ENCODE assay signal across 25 cellular contexts in genomic region chr1:54256756-54257155, GRCh38. TPM values are rescaled to one million over a fixed set of nuclear protein-coding genes. Genes with fewer than 3 reads are reported as not detected.
DNase-seq lines count a peak whose midpoint lies in the region; ATAC-seq and TF ChIP-seq lines count a peak whose summit lies in the region.
"Had no signal": no experiment of that assay in that cellular context is flagged by ENCODE, and none has a peak within 500 bp of the region (broad histone marks: within the 10 kb centered on the region; RNA-seq: fewer than 3 reads in every experiment).

No MANE protein-coding gene starts in this region.

- peak; percentile 52 for ATAC-seq in mucosa of descending colon
- ATAC-seq in HG03571 (IDR thresholded peaks at IDR 0.05; ENCODE audit: unreplicated experiment): no peak
- ATAC-seq: activated T-cell treated with anti-CD3 and anti-CD28 coated beads, Interleukin-2, amount 50 U/mL, for 72 hours; esophagus mucosa; gastrocnemius medialis; naive thymus-derived CD8-positive, alpha-beta T cell; PC-3; sciatic nerve; T-cell had no signal

- DNase-seq in G401 (ENCODE audit: low spot score) (peak; percentile 39), NCI-H524 treated with DMSO at 0.1 percent for 48 hours (lab: John Stamatoyannopoulos, UW) (peak; percentile 78), mucosa of descending colon (no peak), NCI-H1930 (lab: John Stamatoyannopoulos, UW) (no peak), kidney tubule cell (ENCODE audit: low spot score) (no peak), spleen (no peak)
- no peak for DNase-seq in activated T-helper 1 cell treated with anti-CD3 and anti-CD28 coated beads, Interleukin-12 subunit alpha, Interleukin-12 subunit beta, Interleukin-2, Interleukin-4 antibody, amounts not matched to agents 30 ng/mL and 10 ng/mL and 1 ng/mL, durations not matched to agents 14 hours and 24 hours and 36 hours (ENCODE audit: low spot score)
- DNase-seq: ACHN; activated CD4-positive, alpha-beta T cell treated with anti-CD3 and anti-CD28 coated beads for 48 hours; activated T-cell treated with anti-CD3 and anti-CD28 coated beads, Interleukin-2, amount 50 U/mL, for 72 hours; gastrocnemius medialis; kidney; naive thymus-derived CD8-positive, alpha-beta T cell; NCI-H2107; PC-3; SHP77 treated with DMSO at 0.1 percent for 48 hours; stimulated activated CD8-positive, alpha-beta memory T cell treated with anti-CD3 and anti-CD28 coated beads, Interleukin-4, amount 100 ng/mL, for 48 hours; T-cell had no signal

- TF ChIP-seq POLR2A in spleen (IDR thresholded peaks at IDR 0.05): no peak

- no peak overlapping the region for H3K4me3 Mint-ChIP-seq in activated T-helper 1 cell treated with anti-CD3 and anti-CD28 coated beads, Interleukin-12 subunit alpha, Interleukin-12 subunit beta, Interleukin-2, Interleukin-4 antibody, amounts not matched to agents 30 ng/mL and 10 ng/mL and 1 ng/mL, durations not matched to agents 14 hours and 24 hours and 36 hours
- H3K4me3 Mint-ChIP-seq: activated naive CD8-positive, alpha-beta T cell; activated T-cell treated with anti-CD3 and anti-CD28 coated beads, Interleukin-2, amount 50 U/mL, for 72 hours; central memory CD8-positive, alpha-beta T cell; naive thymus-derived CD8-positive, alpha-beta T cell; T-cell had no signal

- no peaks in the 10 kb centered on the region for H3K9me3 Mint-ChIP-seq in activated T-helper 1 cell treated with anti-CD3 and anti-CD28 coated beads, Interleukin-12 subunit alpha, Interleukin-12 subunit beta, Interleukin-2, Interleukin-4 antibody, amounts not matched to agents 30 ng/mL and 10 ng/mL and 1 ng/mL, durations not matched to agents 14 hours and 24 hours and 36 hours
- H3K9me3 Mint-ChIP-seq: activated T-cell treated with anti-CD3 and anti-CD28 coated beads, Interleukin-2, amount 50 U/mL, for 72 hours; central memory CD8-positive, alpha-beta T cell; naive thymus-derived CD8-positive, alpha-beta T cell; T-cell had no signal

- TF ChIP-seq CTCF in mucosa of descending colon (IDR thresholded peaks at IDR 0.05) (no peak), spleen (IDR thresholded peaks at IDR 0.05 in 8 of 11, conservative IDR thresholded peaks at IDR 0.05 in 3 of 11) (no peak)

- H3K27me3 Mint-ChIP-seq in activated T-helper 1 cell treated with anti-CD3 and anti-CD28 coated beads, Interleukin-12 subunit alpha, Interleukin-12 subunit beta, Interleukin-2, Interleukin-4 antibody, amounts not matched to agents 30 ng/mL and 10 ng/mL and 1 ng/mL, durations not matched to agents 14 hours and 24 hours and 36 hours (ENCODE audit: insufficient read depth): no peaks in the 10 kb centered on the region
- H3K27me3 Mint-ChIP-seq: activated naive CD8-positive, alpha-beta T cell; central memory CD8-positive, alpha-beta T cell; naive thymus-derived CD8-positive, alpha-beta T cell; T-cell had no signal

- no peaks in the 10 kb centered on the region for H3K36me3 ChIP-seq in mucosa of descending colon (ENCODE audit: low read depth)
- peaks cover 0 to 17% (median 0%) of the 10 kb centered on the region in 6 donors for H3K36me3 ChIP-seq in spleen
- H3K36me3 ChIP-seq: gastrocnemius medialis had no signal

- H3K4me1 Mint-ChIP-seq in activated T-helper 1 cell treated with anti-CD3 and anti-CD28 coated beads, Interleukin-12 subunit alpha, Interleukin-12 subunit beta, Interleukin-2, Interleukin-4 antibody, amounts not matched to agents 30 ng/mL and 10 ng/mL and 1 ng/mL, durations not matched to agents 14 hours and 24 hours and 36 hours (ENCODE audit: low read depth): peaks cover 5% of the 10 kb centered on the region

- peak overlapping the region in 4 of 8 donors; percentile 21 to 56 (median 42) for H3K27ac ChIP-seq in spleen
- H3K27ac ChIP-seq: BLaER1 treated with 17β-estradiol and CSF1 and Interleukin-3, amounts not matched to agents 10 nM and 100 nM; gastrocnemius medialis; parathyroid adenoma had no signal

- in situ Hi-C loops in G401 (cut with HindIII; ENCODE audit: low sequenced_read_pairs): no loop called here

- H3K4me1 ChIP-seq in mucosa of descending colon (ENCODE audit: low read depth) (peaks cover 6% of the 10 kb centered on the region), spleen (peaks cover 0 to 39% (median 15%) of the 10 kb centered on the region in 6 donors)
- H3K4me1 ChIP-seq: gastrocnemius medialis, parathyroid adenoma had no signal

- H3K4me3 ChIP-seq in mucosa of descending colon (no peak overlapping the region), spleen (no peak overlapping the region)
- H3K4me3 ChIP-seq: BLaER1 treated with 17β-estradiol and CSF1 and Interleukin-3, amounts not matched to agents 10 nM and 100 nM; gastrocnemius medialis had no signal

- no peaks in the 10 kb centered on the region for H3K27me3 ChIP-seq in spleen (replicated peaks in 1 of 7)
- H3K27me3 ChIP-seq: BLaER1 treated with 17β-estradiol and CSF1 and Interleukin-3, amounts not matched to agents 10 nM and 100 nM; gastrocnemius medialis had no signal

- intact Hi-C loops in activated T-helper 1 cell treated with anti-CD3 and anti-CD28 coated beads, Interleukin-12 subunit alpha, Interleukin-12 subunit beta, Interleukin-2, Interleukin-4 antibody, amounts not matched to agents 30 ng/mL and 10 ng/mL and 1 ng/mL, durations not matched to agents 14 hours and 24 hours and 36 hours (cut with micrococcal nuclease): no loop called here
- intact Hi-C loops in mucosa of descending colon (cut with DNase I, micrococcal nuclease) (no loop called here), spleen (cut with DNase I; ENCODE audit: low total_unique reads) (no loop called here)

- WGBS in spleen, 5 donors: 85 to 95% (median 90%) methylated on average over 5 to 6 of the region's 6 CpGs

- H3K27ac Mint-ChIP-seq in activated T-helper 1 cell treated with anti-CD3 and anti-CD28 coated beads, Interleukin-12 subunit alpha, Interleukin-12 subunit beta, Interleukin-2, Interleukin-4 antibody, amounts not matched to agents 30 ng/mL and 10 ng/mL and 1 ng/mL, durations not matched to agents 14 hours and 24 hours and 36 hours: peak overlapping the region; percentile 44
- H3K27ac Mint-ChIP-seq: activated naive CD8-positive, alpha-beta T cell; activated T-cell treated with anti-CD3 and anti-CD28 coated beads, Interleukin-2, amount 50 U/mL, for 72 hours; T-cell had no signal

- peaks cover 6% of the 10 kb centered on the region for H3K36me3 Mint-ChIP-seq in activated T-helper 1 cell treated with anti-CD3 and anti-CD28 coated beads, Interleukin-12 subunit alpha, Interleukin-12 subunit beta, Interleukin-2, Interleukin-4 antibody, amounts not matched to agents 30 ng/mL and 10 ng/mL and 1 ng/mL, durations not matched to agents 14 hours and 24 hours and 36 hours (ENCODE audit: low read depth)

- H3K9me3 ChIP-seq in mucosa of descending colon: no peaks in the 10 kb centered on the region
- H3K9me3 ChIP-seq in spleen: no peaks in the 10 kb centered on the region
- H3K9me3 ChIP-seq: BLaER1 treated with 17β-estradiol and CSF1 and Interleukin-3, amounts not matched to agents 10 nM and 100 nM; gastrocnemius medialis had no signal

RNA-seq across cellular contexts. Expression of gene MRPL37, which starts 56.8 kb away (rescaled TPM):
- 190 and 218 TPM in 2 replicates for total RNA-seq in G401 (2014; rRNA removed; shearing (Covaris generic))
- 145 and 150 TPM in 2 replicates for total RNA-seq in activated T-helper 1 cell treated with anti-CD3 and anti-CD28 coated beads, Interleukin-12 subunit alpha, Interleukin-12 subunit beta, Interleukin-2, Interleukin-4 antibody, amounts not matched to agents 30 ng/mL and 10 ng/mL and 1 ng/mL, durations not matched to agents 14 hours and 24 hours and 36 hours
- total RNA-seq in mucosa of descending colon: 10 to 100 TPM; 46.5 to 84.7 (median 58.8) TPM
- total RNA-seq in spleen: 10 to 100 TPM; 38.3 to 55.9 (median 50.1) TPM
- 10 to 100 TPM; 20.4 to 42.5 (median 38.4) TPM for polyA plus RNA-seq in spleen

RNA-seq across cellular contexts. Expression of gene CYB5RL, which starts 56.9 kb away (rescaled TPM):
- total RNA-seq in G401 (2014; rRNA removed; shearing (Covaris generic)): 5.5 and 6.2 TPM in 2 replicates
- total RNA-seq in activated T-helper 1 cell treated with anti-CD3 and anti-CD28 coated beads, Interleukin-12 subunit alpha, Interleukin-12 subunit beta, Interleukin-2, Interleukin-4 antibody, amounts not matched to agents 30 ng/mL and 10 ng/mL and 1 ng/mL, durations not matched to agents 14 hours and 24 hours and 36 hours: 8.3 and 11.3 TPM in 2 replicates
- total RNA-seq in mucosa of descending colon (1 to 10 TPM; 6.9 to 9.1 (median 7.7) TPM), spleen (10 to 100 TPM in 4 of 7 donors, 1 to 10 TPM in 3; 6.6 to 15.1 (median 11.0) TPM)
- 1 to 10 TPM; 1.3 to 3.5 (median 1.5) TPM for polyA plus RNA-seq in spleen

Comparison
In these comparisons a context has a peak if more than half of its experiments do, and no peak if none do; other contexts are left out.
1. DNase-seq: peak in G401 (single experiment) and NCI-H524 treated with DMSO at 0.1 percent for 48 hours (single experiment); none in activated T-helper 1 cell treated with anti-CD3 and anti-CD28 coated beads, Interleukin-12 subunit alpha, Interleukin-12 subunit beta, Interleukin-2, Interleukin-4 antibody, amounts not matched to agents 30 ng/mL and 10 ng/mL and 1 ng/mL, durations not matched to agents 14 hours and 24 hours and 36 hours (single experiment), mucosa of descending colon (0 of 3), NCI-H1930 (0 of 2), kidney tubule cell (single experiment) and spleen (single experiment).